ENCODE assay signal across 8 cellular contexts in the genomic region with DNA sequence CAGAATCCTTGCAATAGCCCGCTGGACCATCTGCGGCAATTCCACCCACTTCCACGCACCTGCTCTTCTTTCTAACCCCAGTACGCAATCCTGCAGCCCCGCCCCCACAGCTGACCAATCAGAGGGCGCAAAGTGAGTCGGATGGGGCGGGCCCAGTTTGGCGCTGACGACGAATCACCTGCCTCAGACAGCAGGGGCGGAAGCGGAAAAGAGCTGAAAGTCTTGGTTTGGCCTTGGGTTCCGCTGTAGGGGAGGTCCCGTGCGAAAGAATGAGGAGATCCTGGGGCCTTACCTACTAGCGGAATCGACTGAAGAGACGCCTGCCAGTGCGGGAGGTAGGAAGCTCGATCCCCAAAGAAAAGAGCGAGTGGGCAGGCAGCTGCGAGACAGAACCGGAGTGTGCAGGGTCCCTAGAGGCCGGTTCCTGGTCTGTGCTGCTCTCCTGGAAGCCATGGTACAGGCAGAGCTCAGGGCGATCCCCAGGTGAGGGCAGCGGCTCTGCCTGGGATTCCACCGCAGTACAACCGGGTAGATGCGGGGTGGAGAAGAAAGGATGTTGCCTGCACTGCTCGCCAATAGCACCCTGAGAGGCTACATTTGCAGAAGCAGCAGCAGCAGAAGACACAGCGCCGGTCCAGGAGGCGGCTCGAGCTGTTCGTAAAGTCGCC. TPM values are rescaled to one million over a fixed set of nuclear protein-coding genes. Genes with fewer than 3 reads are reported as not detected.
A peak's percentile ranks its signal among the peaks of the same experiment; 100 is the strongest.
DNase-seq lines count a peak whose midpoint lies in the region; ATAC-seq and TF ChIP-seq lines count a peak whose summit lies in the region.

TSS of gene TMEM184C (plus strand) at position 225 of the 668 bp plus-strand sequence. CDS start 560 bp downstream, outside the sequence.

- intact Hi-C loops in Panc1 (cut with micrococcal nuclease; ENCODE audit: unreplicated experiment), result loop anchor here (10.0 kb wide), 1 partner anchor 247 kb away; no protein-coding TSS in a partner anchor

- 0 to 1% methylated on average over 37 of the region's 37 CpGs for WGBS in esophagus, 2 donors

- H3K36me3 ChIP-seq in Panc1 (ENCODE audit: control insufficient read depth, insufficient read depth, low read length) (peaks cover 3% of the 10 kb centered on the region; the same call in 1 of the 2 replicates), esophagus (ENCODE audit: control insufficient read depth in 2 of 2, insufficient read depth in 2 of 2, low read length in 1 of 2) (no peaks in the 10 kb centered on the region), mucosa of stomach (ENCODE audit: control insufficient read depth, insufficient read depth, low read length) (no peaks in the 10 kb centered on the region)

- H3K36me3 Mint-ChIP-seq in activated T-cell treated with anti-CD3 and anti-CD28 coated beads, Interleukin-2, amount 50 U/mL, for 4 hours (ENCODE audit: insufficient read depth), result peaks cover 17% of the 10 kb centered on the region

- no peaks in the 10 kb centered on the region for H3K27me3 Mint-ChIP-seq in activated T-cell treated with anti-CD3 and anti-CD28 coated beads, Interleukin-2, amount 50 U/mL, for 4 hours (ENCODE audit: low read depth)

- POLR2A ChIA-PET in Panc1 (lab: Charles Lee), result no interaction called here

- CTCF ChIA-PET in Panc1 (lab: Charles Lee), result interaction anchor here (1.3 kb wide), 1 partner anchor 99 kb away, joined by 4 read pairs; no protein-coding TSS in a partner anchor

- no peaks in the 10 kb centered on the region for H3K9me3 Mint-ChIP-seq in activated T-cell treated with anti-CD3 and anti-CD28 coated beads, Interleukin-2, amount 50 U/mL, for 4 hours

- H3K9me3 ChIP-seq in Panc1 (ENCODE audit: control insufficient read depth, insufficient read depth, low read depth, low read length), result no peaks in the 10 kb centered on the region
- no peaks in the 10 kb centered on the region for H3K9me3 ChIP-seq in esophagus (ENCODE audit: control insufficient read depth in 2 of 2, insufficient read depth in 1 of 2, low read depth in 1 of 2, low read length in 1 of 2)
- H3K9me3 ChIP-seq in mucosa of stomach (ENCODE audit: control insufficient read depth, low read length), result no peaks in the 10 kb centered on the region

- H3K4me1 ChIP-seq in Panc1 (ENCODE audit: control insufficient read depth, insufficient read depth, low read length) (no peaks in the 10 kb centered on the region; the same call in 1 of the 2 replicates), esophagus (ENCODE audit: control insufficient read depth in 2 of 2, insufficient read depth in 2 of 2, low read length in 1 of 2) (no peaks in the 10 kb centered on the region), mucosa of stomach (ENCODE audit: control insufficient read depth, insufficient read depth, low read length) (peaks cover 7% of the 10 kb centered on the region)

- ATAC-seq in GM21723 (IDR thresholded peaks at IDR 0.05; ENCODE audit: unreplicated experiment) (peak; percentile 100), Panc1 (peak; percentile 100)
- peak; percentile 99 for ATAC-seq in activated T-cell treated with anti-CD3 and anti-CD28 coated beads, Interleukin-2, amount 50 U/mL, for 4 hours

- no peak for TF ChIP-seq CTCF in Panc1 (IDR thresholded peaks at IDR 0.05)

- peaks cover 35% of the 10 kb centered on the region for H3K4me1 Mint-ChIP-seq in activated T-cell treated with anti-CD3 and anti-CD28 coated beads, Interleukin-2, amount 50 U/mL, for 4 hours (ENCODE audit: low read depth)

- peak within 1 kb of the TSS; percentile 88 for H3K9ac ChIP-seq in mucosa of stomach (ENCODE audit: low read length)

- peak within 1 kb of the TSS; percentile 96 for H3K4me3 Mint-ChIP-seq in activated T-cell treated with anti-CD3 and anti-CD28 coated beads, Interleukin-2, amount 50 U/mL, for 4 hours

- DNase-seq in DMS53 (lab: John Stamatoyannopoulos, UW) (peak; percentile 97), KG1 (lab: John Stamatoyannopoulos, UW) (peak; percentile 55), Panc1 (ENCODE audit: low read depth, low spot score) (peak; percentile 69)
- peak; percentile 98 for DNase-seq in activated T-cell treated with anti-CD3 and anti-CD28 coated beads, Interleukin-2, amount 50 U/mL, for 4 hours
- DNase-seq in stimulated activated CD8-positive, alpha-beta memory T cell treated with anti-CD3 and anti-CD28 coated beads, Interleukin-7, amount 100 ng/mL, for 1 hour (ENCODE audit: low read depth in 2 of 2), result peak; percentile 96 to 97

- BruUV-seq in Panc1 (replicated peaks; lab: Mats Ljungman, UMichigan), result TSS peak; percentile 92

- H3K27me3 ChIP-seq in Panc1 (ENCODE audit: control insufficient read depth, insufficient read depth, low read length) (no peaks in the 10 kb centered on the region), esophagus (ENCODE audit: control insufficient read depth in 1 of 2, insufficient read depth in 2 of 2, low read length in 2 of 2) (peaks cover 0 to 2% of the 10 kb centered on the region in 2 donors), mucosa of stomach (ENCODE audit: control insufficient read depth, insufficient read depth, low read length) (no peaks in the 10 kb centered on the region)

- H3K4me3 ChIP-seq in Panc1 (ENCODE audit: low read depth in 2 of 2, low read length in 2 of 2) (peak within 1 kb of the TSS; percentile 89 to 95), esophagus (ENCODE audit: low read depth in 1 of 2, low read length in 2 of 2) (peak within 1 kb of the TSS; percentile 73 to 90), mucosa of stomach (ENCODE audit: low read length) (peak within 1 kb of the TSS; percentile 98)

- peak within 1 kb of the TSS; percentile 72 for H3K27ac ChIP-seq in Panc1 (ENCODE audit: low read length)
- peak within 1 kb of the TSS; percentile 90 to 93 for H3K27ac ChIP-seq in esophagus (ENCODE audit: low read depth in 2 of 2, low read length in 1 of 2)

- in situ Hi-C loops in Panc1 (cut with HindIII; ENCODE audit: low pct_unique_long_range_greater_than_20kb, low sequenced_read_pairs), result no loop called here

RNA-seq across cellular contexts. Expression of gene TMEM184C, which starts in this region (rescaled TPM):
- total RNA-seq in Panc1 (2021; ENCODE audit: unreplicated experiment), result 26.5 TPM
- polyA plus RNA-seq in Panc1 (2012; ENCODE audit: insufficient read length), result 12.4 TPM
- 10 to 100 TPM; 29.1 to 31.1 (median 30.4) TPM for total RNA-seq in activated T-cell treated with anti-CD3 and anti-CD28 coated beads, Interleukin-2, amount 50 U/mL, for 4 hours
- 1 to 10 TPM; 3.0 to 6.8 TPM for polyA plus RNA-seq in esophagus

Comparison
In these comparisons a context has a peak if more than half of its experiments do, and no peak if none do; other contexts are left out.
1. Peak in every context shown above with its lines: DNase-seq, ATAC-seq, H3K4me3 ChIP-seq and H3K27ac ChIP-seq.